ENCODE assay signal across 8 cellular contexts in genomic region chr12:124506145-124506831, GRCh38.
DNase-seq lines count a peak whose midpoint lies in the region; ATAC-seq and TF ChIP-seq lines count a peak whose summit lies in the region.

No MANE protein-coding gene starts in this region.

- H4K20me1 ChIP-seq in neural progenitor cell (ENCODE audit: low read depth), result peaks cover 84% of the 10 kb centered on the region

- no peak for TF ChIP-seq CTCF in HFFc6 (IDR thresholded peaks at IDR 0.05)
- no peak for TF ChIP-seq CTCF in neural progenitor cell (IDR thresholded peaks at IDR 0.05)

- no peak overlapping the region for H3K4me2 ChIP-seq in neural progenitor cell

- H3K4me3 ChIP-seq in neural progenitor cell, result no peak overlapping the region
- H3K4me3 ChIP-seq in H7 (ENCODE audit: insufficient read depth, low read depth, low read length), result no peak overlapping the region

- H3F3A ChIP-seq in neural progenitor cell (ENCODE audit: low read depth), result peaks cover 41% of the 10 kb centered on the region

- H3K4me1 Mint-ChIP-seq in HFFc6 (ENCODE audit: low read depth) (peaks cover 84% of the 10 kb centered on the region), neural progenitor cell (peaks cover 83% of the 10 kb centered on the region)

- peak; percentile 12 for ATAC-seq in esophagus mucosa
- no peak for ATAC-seq in HG03521 (IDR thresholded peaks at IDR 0.05; ENCODE audit: unreplicated experiment)
- no peak for ATAC-seq in GM18867 (IDR thresholded peaks at IDR 0.05; ENCODE audit: unreplicated experiment)

- H3K27me3 Mint-ChIP-seq in HFFc6 (ENCODE audit: insufficient read depth) (no peaks in the 10 kb centered on the region; the same call in 1 of the 2 replicates), neural progenitor cell (ENCODE audit: insufficient read depth, low read depth) (peaks cover 21% of the 10 kb centered on the region)

- peaks cover 66% of the 10 kb centered on the region for H3K4me1 ChIP-seq in neural progenitor cell

- peaks cover 7% of the 10 kb centered on the region for H3K36me3 Mint-ChIP-seq in HFFc6 (ENCODE audit: low read depth)
- peaks cover 2% of the 10 kb centered on the region for H3K36me3 Mint-ChIP-seq in neural progenitor cell

- no peak overlapping the region for H3K9ac ChIP-seq in neural progenitor cell

- H3K27me3 ChIP-seq in neural progenitor cell, result no peaks in the 10 kb centered on the region
- H3K27me3 ChIP-seq in H7 (ENCODE audit: control insufficient read depth, insufficient read depth, low read length), result no peaks in the 10 kb centered on the region

- DNase-seq in HFFc6 (no peak), neural progenitor cell (ENCODE audit: low spot score) (peak; percentile 28), islet precursor cell (no peak), H7 (no peak)

- H3K9me3 ChIP-seq in neural progenitor cell (ENCODE audit: low read depth), result no peaks in the 10 kb centered on the region

- H3K9me3 Mint-ChIP-seq in HFFc6 (no peaks in the 10 kb centered on the region; the same call in 1 of the 2 replicates), neural progenitor cell (no peaks in the 10 kb centered on the region)

- H3K79me2 ChIP-seq in neural progenitor cell (ENCODE audit: low read depth), result peaks cover 96% of the 10 kb centered on the region

- peak overlapping the region; percentile 74 for H3K4me3 Mint-ChIP-seq in HFFc6
- peak overlapping the region; percentile 71 for H3K4me3 Mint-ChIP-seq in neural progenitor cell

- peak overlapping the region; percentile 77 for H3K27ac ChIP-seq in neural progenitor cell

- H3K27ac Mint-ChIP-seq in HFFc6 (peak overlapping the region; percentile 82), neural progenitor cell (peak overlapping the region; percentile 86)

- no peaks in the 10 kb centered on the region for H3K36me3 ChIP-seq in neural progenitor cell
- peaks cover 1% of the 10 kb centered on the region for H3K36me3 ChIP-seq in H7 (replicated peaks; ENCODE audit: control insufficient read depth, insufficient read depth, low read length)

- H2AFZ ChIP-seq in neural progenitor cell (replicated peaks), result no peak overlapping the region

TF ChIP-seq in PFSK-1, 5 proteins besides CTCF, POLR2A, EP300 and RAD21:
- TF ChIP-seq POLR2AphosphoS5 (IDR thresholded peaks at IDR 0.05; ENCODE audit: low read depth, low read length) (no peak), REST (IDR thresholded peaks at IDR 0.05; ENCODE audit: insufficient read depth in 1 of 2, low read depth in 2 of 2, low read length in 2 of 2) (peak in 1 of 2 experiments; percentile 73; a peak in 1 of 4 replicates), SIN3A (IDR thresholded peaks at IDR 0.05; ENCODE audit: borderline replicate concordance, insufficient read depth, low read length) (peak; percentile 89; the same call in 1 of the 2 replicates), TAF1 (IDR thresholded peaks at IDR 0.05; ENCODE audit: borderline replicate concordance, insufficient read depth, low read length) (no peak), FOXP2 (optimal IDR thresholded peaks at IDR 0.05; ENCODE audit: borderline replicate concordance, extremely low read depth, extremely low read length, insufficient read depth) (no peak)
